Comparison of ENCODE assay signal across 13 cellular contexts in the genomic region with DNA sequence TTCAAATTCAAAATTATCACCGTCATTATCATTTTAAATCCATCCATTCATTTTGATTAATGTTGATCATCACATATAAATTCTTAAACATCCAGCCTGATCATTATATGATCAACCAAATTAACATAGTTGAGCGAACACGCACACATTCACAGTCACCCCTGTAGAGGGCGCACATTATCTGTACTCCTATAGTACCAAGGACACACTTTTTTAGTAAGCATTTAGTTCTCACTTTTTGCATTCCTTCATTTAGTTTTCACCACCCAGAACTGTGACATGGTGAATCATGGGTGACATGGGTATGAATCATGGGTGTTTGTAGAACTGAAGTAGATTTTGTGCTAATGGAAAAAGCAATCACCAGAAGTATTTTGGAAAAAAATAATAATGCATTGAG. TPM values are rescaled to one million over a fixed set of nuclear protein-coding genes. Genes with fewer than 3 reads are reported as not detected.
A peak's percentile ranks its signal among the peaks of the same experiment; 100 is the strongest.
DNase-seq lines count a peak whose midpoint lies in the region; TF ChIP-seq lines count a peak whose summit lies in the region.
"Had no signal": no experiment of that assay in that cellular context is flagged by ENCODE, and none has a peak within 500 bp of the region (broad histone marks: within the 10 kb centered on the region; RNA-seq: fewer than 3 reads in every experiment).

No MANE protein-coding gene starts in this region.

- H2AFZ ChIP-seq in OCI-LY3 (ENCODE audit: low read depth, low read length) = no peak overlapping the region

- 42% methylated on average over 4 of the region's 4 CpGs for WGBS in esophagus muscularis mucosa

- no peak overlapping the region for H3K4me3 Mint-ChIP-seq in Calu3 (ENCODE audit: low read depth, unreplicated experiment)

- no peaks in the 10 kb centered on the region for H3K79me2 ChIP-seq in OCI-LY3 (ENCODE audit: low read length)

- intact Hi-C loops in esophagus muscularis mucosa (cut with DNase I) (no loop called here), Calu3 (cut with micrococcal nuclease; ENCODE audit: unreplicated experiment) (no loop called here)

- CTCF ChIA-PET in Calu3 (lab: Charles Lee) = no interaction called here

- H3K9ac ChIP-seq in OCI-LY3 (ENCODE audit: low read length) = no peak overlapping the region

- H3K4me3 ChIP-seq in GM12865 (ENCODE audit: low read depth, low read length) (no peak overlapping the region), OCI-LY3 (ENCODE audit: low read length) (no peak overlapping the region), esophagus muscularis mucosa (no peak overlapping the region)

- H3K27me3 ChIP-seq in OCI-LY3 (ENCODE audit: low read depth, low read length) (no peaks in the 10 kb centered on the region), esophagus muscularis mucosa (peaks cover 0 to 49% (median 18%) of the 10 kb centered on the region in 4 donors)

- no peaks in the 10 kb centered on the region for H3K27me3 Mint-ChIP-seq in Calu3 (ENCODE audit: unreplicated experiment)

- H3K36me3 ChIP-seq in OCI-LY3 (replicated peaks; ENCODE audit: low read depth, low read length) = no peaks in the 10 kb centered on the region
- H3K36me3 ChIP-seq in esophagus muscularis mucosa = no peaks in the 10 kb centered on the region

- no peaks in the 10 kb centered on the region for H3K9me3 ChIP-seq in OCI-LY3 (ENCODE audit: insufficient read depth, low read length)
- peaks cover 0 to 11% (median 0%) of the 10 kb centered on the region in 4 donors for H3K9me3 ChIP-seq in esophagus muscularis mucosa

- DNase-seq in DMS 273 (lab: John Stamatoyannopoulos, UW; ENCODE audit: unreplicated experiment) = peak; percentile 64
- no peak for DNase-seq in DMS 273 treated with DMSO at 0.1 percent for 48 hours (lab: John Stamatoyannopoulos, UW)
- no peak for DNase-seq in GM12865 (ENCODE audit: low read depth)
- no peak for DNase-seq in esophagus muscularis mucosa (ENCODE audit: extremely low spot score)
- DNase-seq in cortex of kidney (lab: John Stamatoyannopoulos, UW) = no peak
- no peak for DNase-seq in Calu3
- no peak for DNase-seq in 8988T
- DNase-seq: stimulated activated naive CD8-positive, alpha-beta T cell treated with anti-CD3 and anti-CD28 coated beads, Interleukin-15, Interleukin-2, amounts not matched to agents 100 U/mL and 50 U/mL, for 24 hours had no signal

- H3K27ac Mint-ChIP-seq in Calu3 (ENCODE audit: unreplicated experiment) = no peak overlapping the region

- TF ChIP-seq EP300 in esophagus muscularis mucosa (IDR thresholded peaks at IDR 0.05) = no peak

- H4K20me1 ChIP-seq in OCI-LY3 (ENCODE audit: insufficient read depth, low read length) = no peaks in the 10 kb centered on the region

- TF ChIP-seq POLR2A in esophagus muscularis mucosa (IDR thresholded peaks at IDR 0.05; ENCODE audit: low read depth) = no peak

- H3K4me2 ChIP-seq in OCI-LY3 (ENCODE audit: low read length) = no peak overlapping the region

- H3K27ac ChIP-seq in OCI-LY3 (ENCODE audit: low read length) = no peak overlapping the region
- no peak overlapping the region for H3K27ac ChIP-seq in esophagus muscularis mucosa (replicated peaks in 1 of 4)

- peak; percentile 5 for TF ChIP-seq CTCF in GM12865 (IDR thresholded peaks at IDR 0.05; ENCODE audit: insufficient read depth, low read depth, low read length, missing control alignments)
- peak; percentile 50 for TF ChIP-seq CTCF in OCI-LY3 (IDR thresholded peaks at IDR 0.05; ENCODE audit: low read depth, low read length)
- peak; percentile 8 to 51 (median 37) for TF ChIP-seq CTCF in esophagus muscularis mucosa (IDR thresholded peaks at IDR 0.05)
- no peak for TF ChIP-seq CTCF in Calu3 (IDR thresholded peaks at IDR 0.05; ENCODE audit: unreplicated experiment)

- H3K36me3 Mint-ChIP-seq in Calu3 (ENCODE audit: insufficient read depth, unreplicated experiment) = no peaks in the 10 kb centered on the region

- no TSS peak for BruUV-seq in Calu3 (replicated peaks; lab: Mats Ljungman, UMichigan)

- H3K4me1 ChIP-seq in OCI-LY3 (ENCODE audit: low read length) (no peaks in the 10 kb centered on the region), esophagus muscularis mucosa (peaks cover 0 to 21% (median 16%) of the 10 kb centered on the region in 4 donors)

- no peaks in the 10 kb centered on the region for H3K4me1 Mint-ChIP-seq in Calu3 (ENCODE audit: low read depth, unreplicated experiment)

- H3K9me3 Mint-ChIP-seq in Calu3 (ENCODE audit: low read depth, unreplicated experiment) = peaks cover 6% of the 10 kb centered on the region

RNA-seq across cellular contexts. Expression of gene ZNF735, which starts 26.0 kb away (rescaled TPM):
- not detected for total RNA-seq in esophagus muscularis mucosa
- total RNA-seq in Calu3 (2022) = not detected in 2 replicates
- total RNA-seq: A172; HT1080; left lobe of liver; T-helper 2 cell treated with Interferon-gamma antibody and Interleukin-4, amounts not matched to agents 100 ng/mL and 5 ng/mL, for 36 hours had no signal

RNA-seq across cellular contexts. Expression of gene ZNF679, which starts 47.3 kb away (rescaled TPM):
- total RNA-seq in esophagus muscularis mucosa (not detected), Calu3 (2022) (not detected in 2 replicates)
- total RNA-seq: A172; HT1080; left lobe of liver; T-helper 2 cell treated with Interferon-gamma antibody and Interleukin-4, amounts not matched to agents 100 ng/mL and 5 ng/mL, for 36 hours had no signal
